ENCODE assay signal across 1 cellular context in the genomic region with DNA sequence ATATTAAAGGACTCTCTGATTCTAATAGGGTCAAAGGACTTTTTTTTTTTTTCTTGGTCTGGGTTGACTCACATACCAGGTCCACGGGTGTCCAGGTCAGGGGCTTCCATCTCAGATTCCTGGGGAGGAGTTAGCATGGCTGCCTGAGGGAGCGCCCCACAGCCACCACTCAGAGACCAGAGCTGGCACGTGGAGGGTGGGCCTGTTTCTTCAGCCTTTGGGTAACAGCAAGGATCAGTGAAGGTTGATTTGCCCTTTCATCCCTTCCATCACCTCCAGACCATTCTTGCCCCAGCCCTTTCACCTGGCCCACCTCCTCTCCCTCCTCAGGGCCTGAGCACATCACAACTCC.
TF ChIP-seq lines count a peak whose summit lies in the region.

No MANE protein-coding gene starts in this region.

TF ChIP-seq in endothelial cell of umbilical vein, 7 proteins besides CTCF, POLR2A, EP300 and RAD21:
- TF ChIP-seq MYC (IDR thresholded peaks at IDR 0.05; ENCODE audit: low read depth, low read length), result no peak
- no peak for TF ChIP-seq EZH2 (IDR thresholded peaks at IDR 0.05; ENCODE audit: borderline replicate concordance, low read depth, low read length, severe bottlenecking)
- no peak for TF ChIP-seq FOS (IDR thresholded peaks at IDR 0.05; ENCODE audit: borderline replicate concordance, insufficient read depth, low read length)
- no peak for TF ChIP-seq GATA2 (IDR thresholded peaks at IDR 0.05; ENCODE audit: insufficient read depth, insufficient read length, low read depth, low read length)
- TF ChIP-seq, protein P1, sequence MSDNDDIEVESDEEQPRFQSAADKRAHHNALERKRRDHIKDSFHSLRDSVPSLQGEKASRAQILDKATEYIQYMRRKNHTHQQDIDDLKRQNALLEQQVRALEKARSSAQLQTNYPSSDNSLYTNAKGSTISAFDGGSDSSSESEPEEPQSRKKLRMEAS (IDR thresholded peaks at IDR 0.05; ENCODE audit: insufficient read depth, insufficient read length), result no peak
- TF ChIP-seq POLR2AphosphoS5 (IDR thresholded peaks at IDR 0.05; ENCODE audit: insufficient read depth, low read depth, low read length), result no peak
- no peak for TF ChIP-seq JUN (IDR thresholded peaks at IDR 0.05; ENCODE audit: borderline replicate concordance, insufficient read depth, insufficient read length, low read depth)
